9 cellular contexts compared by ENCODE assay signal in genomic region chr15:78067328-78068241, GRCh38. TPM values are rescaled to one million over a fixed set of nuclear protein-coding genes. Genes with fewer than 3 reads are reported as not detected.
DNase-seq lines count a peak whose midpoint lies in the region; ATAC-seq and TF ChIP-seq lines count a peak whose summit lies in the region.
"Had no signal": no experiment of that assay in that cellular context is flagged by ENCODE, and none has a peak within 500 bp of the region (broad histone marks: within the 10 kb centered on the region; RNA-seq: fewer than 3 reads in every experiment).

No MANE protein-coding gene starts in this region.

- H3K4me1 Mint-ChIP-seq in MCF 10A (ENCODE audit: insufficient read depth, unreplicated experiment), result peaks cover 47% of the 10 kb centered on the region
- peaks cover 23% of the 10 kb centered on the region for H3K4me1 Mint-ChIP-seq in type B pancreatic cell (ENCODE audit: unreplicated experiment)

- CTCF ChIA-PET in MCF 10A (lab: Yijun Ruan, JAX), result interaction anchor here (0.6 to 2.4 kb wide), 8 partner anchors 8 to 1918 kb away, joined by 3 to 7 read pairs (median 4); no protein-coding TSS in a partner anchor
- CTCF ChIA-PET in mammary epithelial cell (lab: Charles Lee; ENCODE audit: low non-redundant PET), result no interaction called here

- in situ Hi-C loops in mammary epithelial cell (cut with MboI; ENCODE audit: low sequenced_read_pairs in 2 of 2), result no loop called here

- H3K27ac Mint-ChIP-seq in MCF 10A (ENCODE audit: low read depth, unreplicated experiment), result peak overlapping the region; percentile 78
- H3K27ac Mint-ChIP-seq in type B pancreatic cell, result no peak overlapping the region

- H3K4me3 ChIP-seq in mammary epithelial cell (replicated peaks in 1 of 3; ENCODE audit: insufficient read depth in 1 of 3, low read depth in 2 of 3, low read length in 3 of 3) (no peak overlapping the region), hepatocyte (no peak overlapping the region)

- H3K27me3 Mint-ChIP-seq in MCF 10A (ENCODE audit: insufficient read depth, unreplicated experiment), result no peaks in the 10 kb centered on the region
- H3K27me3 Mint-ChIP-seq in type B pancreatic cell, result no peaks in the 10 kb centered on the region

- H3K79me2 ChIP-seq in mammary epithelial cell (ENCODE audit: insufficient read depth, low read length) (peaks cover 87% of the 10 kb centered on the region), hepatocyte (peaks cover 91% of the 10 kb centered on the region)

- no peaks in the 10 kb centered on the region for H3K36me3 ChIP-seq in mammary epithelial cell (ENCODE audit: insufficient read depth, low read length)
- no peaks in the 10 kb centered on the region for H3K36me3 ChIP-seq in hepatocyte (replicated peaks; ENCODE audit: insufficient read depth, low read depth)

- BruUV-seq in MCF 10A (replicated peaks; lab: Mats Ljungman, UMichigan) (no TSS peak), mammary epithelial cell (replicated peaks; lab: Mats Ljungman, UMichigan) (no TSS peak)

- H3K27ac ChIP-seq in mammary epithelial cell (ENCODE audit: insufficient read depth, low read depth, low read length), result no peak overlapping the region
- peak overlapping the region; percentile 87 for H3K27ac ChIP-seq in hepatocyte

- H3K9me3 Mint-ChIP-seq in MCF 10A (ENCODE audit: unreplicated experiment) (no peaks in the 10 kb centered on the region), type B pancreatic cell (no peaks in the 10 kb centered on the region)

- H3K9me3 ChIP-seq in mammary epithelial cell (replicated peaks; ENCODE audit: insufficient read depth, low read length) (no peaks in the 10 kb centered on the region), hepatocyte (ENCODE audit: low read depth) (no peaks in the 10 kb centered on the region)

- TF ChIP-seq CTCF in MCF 10A (IDR thresholded peaks at IDR 0.05; ENCODE audit: unreplicated experiment) (no peak), mammary epithelial cell (conservative IDR thresholded peaks at IDR 0.05 in 1 of 2, IDR thresholded peaks at IDR 0.05 in 1 of 2; ENCODE audit: extremely low read depth in 1 of 2, insufficient read depth in 1 of 2, low read depth in 1 of 2, low read length in 2 of 2) (no peak), hepatocyte (IDR thresholded peaks at IDR 0.05; ENCODE audit: poor library complexity) (no peak), type B pancreatic cell (conservative IDR thresholded peaks at IDR 0.05) (no peak)

- POLR2A ChIA-PET in MCF 10A (lab: Yijun Ruan, JAX), result interaction anchor here (0.6 to 3.4 kb wide), 12 partner anchors 9 to 73 kb away, joined by 3 to 25 read pairs (median 6); partner anchors contain the start of gene TBC1D2B

- H2AFZ ChIP-seq in mammary epithelial cell (ENCODE audit: low read depth, low read length) (no peak overlapping the region), hepatocyte (no peak overlapping the region)

- H3K4me1 ChIP-seq in mammary epithelial cell (ENCODE audit: insufficient read depth, low read length) (peaks cover 17% of the 10 kb centered on the region), hepatocyte (ENCODE audit: insufficient read depth) (peaks cover 83% of the 10 kb centered on the region)

- peak; percentile 38 for DNase-seq in MCF 10A (ENCODE audit: unreplicated experiment)
- DNase-seq in mammary epithelial cell, result no peak
- DNase-seq in SK-N-DZ (ENCODE audit: low spot score), result peak; percentile 70
- DNase-seq in hepatocyte (ENCODE audit: low spot score), result no peak
- no peak for DNase-seq in type B pancreatic cell (ENCODE audit: extremely low spot score, unreplicated experiment)
- DNase-seq in HuH-7 (ENCODE audit: low spot score), result no peak
- no peak for DNase-seq in activated effector memory CD4-positive, alpha-beta T cell treated with Interleukin-2 at 50 U/mL for 16 hours

- ATAC-seq in activated CD4-positive, CD25-positive, alpha-beta regulatory T cell treated with anti-CD3 and anti-CD28 coated beads, Interleukin-2, amount 50 U/mL, for 24 hours, result no peak

- no peak overlapping the region for H3K9ac ChIP-seq in mammary epithelial cell (ENCODE audit: insufficient read depth, low read length)

- H3K9me2 ChIP-seq in hepatocyte (replicated peaks; ENCODE audit: insufficient read depth), result no peaks in the 10 kb centered on the region

- intact Hi-C loops in MCF 10A (cut with micrococcal nuclease) (loop anchor here (5.0 kb wide), 1 partner anchor 60 kb away; no protein-coding TSS in a partner anchor), mammary epithelial cell (cut with micrococcal nuclease) (no loop called here)

- no peak overlapping the region for H3K4me2 ChIP-seq in mammary epithelial cell (ENCODE audit: insufficient read depth, low read depth, low read length)
- peak overlapping the region; percentile 48 for H3K4me2 ChIP-seq in hepatocyte

- H3K36me3 Mint-ChIP-seq in MCF 10A (ENCODE audit: insufficient read depth, unreplicated experiment), result peaks cover 18% of the 10 kb centered on the region
- H3K36me3 Mint-ChIP-seq in type B pancreatic cell, result no peaks in the 10 kb centered on the region

- dilution Hi-C loops in mammary epithelial cell (cut with HindIII; ENCODE audit: low sequenced_read_pairs), result no loop called here

- no peak overlapping the region for H3K4me3 Mint-ChIP-seq in MCF 10A (ENCODE audit: unreplicated experiment)
- H3K4me3 Mint-ChIP-seq in type B pancreatic cell, result peak overlapping the region; percentile 27

- WGBS in mammary epithelial cell (ENCODE audit: low coverage, missing lambda C conversion rate), result 33% methylated on average over 1 of the region's 1 CpG
- 26% methylated on average over 1 of the region's 1 CpG for WGBS in hepatocyte (ENCODE audit: low lambda C conversion rate, missing lambda C conversion rate)

- H3K27me3 ChIP-seq in mammary epithelial cell (ENCODE audit: insufficient read depth, low read length) (no peaks in the 10 kb centered on the region), hepatocyte (no peaks in the 10 kb centered on the region)

- H4K20me1 ChIP-seq in mammary epithelial cell (ENCODE audit: insufficient read depth, low read length), result no peaks in the 10 kb centered on the region
- H4K20me1 ChIP-seq in hepatocyte (ENCODE audit: insufficient read depth, poor library complexity, severe bottlenecking), result no peaks in the 10 kb centered on the region

RNA-seq across cellular contexts. Expression of gene TBC1D2B, which starts 9.9 kb away (rescaled TPM):
- total RNA-seq in MCF 10A (2022), result 21.2 and 21.6 TPM in 2 replicates
- 10 to 100 TPM; 15.7 to 24.0 TPM for total RNA-seq in mammary epithelial cell
- 11.8 TPM for polyA plus RNA-seq in mammary epithelial cell
- 10.3 TPM for polyA minus RNA-seq in mammary epithelial cell
- polyA plus RNA-seq in SK-N-DZ (2014; cell fraction: cytosol; rRNA removed), result 13.1 and 13.7 TPM in 2 replicates
- polyA plus RNA-seq in SK-N-DZ (2014; cell fraction: nucleus; rRNA removed), result 15.9 and 26.6 TPM in 2 replicates
- 33.8 and 38.4 TPM in 2 replicates for total RNA-seq in hepatocyte
- polyA plus RNA-seq in hepatocyte, result 24.8 and 29.3 TPM in 2 replicates
- 17.4 and 22.1 TPM in 2 replicates for total RNA-seq in type B pancreatic cell (ENCODE audit: low replicate concordance)

RNA-seq across cellular contexts. Expression of gene SH2D7, which starts 24.8 kb away (rescaled TPM):
- total RNA-seq in MCF 10A (2022), result not detected in 2 replicates
- not detected for total RNA-seq in mammary epithelial cell
- polyA plus RNA-seq in mammary epithelial cell, result not detected
- not detected for polyA minus RNA-seq in mammary epithelial cell
- not detected in 2 replicates for polyA plus RNA-seq in SK-N-DZ (2014; cell fraction: cytosol; rRNA removed)
- polyA plus RNA-seq in SK-N-DZ (2014; cell fraction: nucleus; rRNA removed), result not detected in 2 replicates
- total RNA-seq in hepatocyte, result not detected in 2 replicates
- polyA plus RNA-seq in hepatocyte, result 0.22 TPM in 1 of 2 replicates, not detected in the other
- not detected in 2 replicates for total RNA-seq in type B pancreatic cell (ENCODE audit: low replicate concordance)
- total RNA-seq: pulmonary artery endothelial cell had no signal

Comparison
In these comparisons a context has a peak if more than half of its experiments do, and no peak if none do; other contexts are left out.
1. DNase-seq: peak in MCF 10A (single experiment) and SK-N-DZ (single experiment); none in mammary epithelial cell (single experiment), hepatocyte (single experiment), type B pancreatic cell (single experiment), HuH-7 (single experiment) and activated effector memory CD4-positive, alpha-beta T cell treated with Interleukin-2 at 50 U/mL for 16 hours (single experiment).